In the genomic region with DNA sequence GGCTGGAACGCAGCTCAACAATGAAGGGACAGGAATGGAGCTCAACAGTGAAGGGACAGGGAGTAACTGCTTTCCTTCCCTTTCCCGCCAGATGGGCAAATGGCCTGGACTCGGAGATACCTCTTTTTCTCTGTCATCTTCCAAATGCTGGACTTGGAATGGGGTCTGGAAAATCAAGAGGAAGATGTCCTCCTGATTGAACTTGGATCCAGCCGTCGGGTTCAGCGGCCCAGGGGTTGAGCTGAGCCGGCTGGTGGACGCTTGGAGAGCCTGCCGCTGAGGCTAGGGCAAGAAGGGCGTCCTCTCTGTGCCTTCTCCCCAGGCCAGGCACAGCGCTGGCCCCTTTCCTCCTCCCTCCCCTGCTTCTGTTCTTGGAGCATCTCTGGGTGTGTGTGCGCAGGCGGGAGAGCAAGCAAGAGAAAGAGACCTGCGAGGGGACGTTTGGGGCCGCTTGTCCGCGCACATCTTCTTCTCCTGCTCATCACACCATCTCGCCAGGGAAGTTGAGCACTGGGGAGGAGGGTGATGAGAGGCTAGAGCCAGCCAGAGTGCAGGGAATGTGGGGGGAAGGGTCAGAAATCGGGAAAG, we compare ENCODE assay signal across 27 cellular contexts. TPM values are rescaled to one million over a fixed set of nuclear protein-coding genes. Genes with fewer than 3 reads are reported as not detected.
"Had no signal": no experiment of that assay in that cellular context is flagged by ENCODE, and none has a peak within 500 bp of the region (broad histone marks: within the 10 kb centered on the region; RNA-seq: fewer than 3 reads in every experiment).

No MANE protein-coding gene starts in this region.

- H3K36me3 ChIP-seq: ovary, upper lobe of left lung had no signal

- H3K27ac Mint-ChIP-seq: activated CD8-positive, alpha-beta T cell treated with anti-CD3 and anti-CD28 coated beads, Interleukin-2, amount 10 ng/mL, durations not matched to agents 7 days and 5 days; activated naive CD8-positive, alpha-beta T cell treated with anti-CD3 and anti-CD28 coated beads, Interleukin-2, amount 10 ng/mL, durations not matched to agents 7 days and 5 days; activated T-helper 2 cell treated with anti-CD3 and anti-CD28 coated beads, Interferon-gamma antibody, Interleukin-2, Interleukin-4, amounts not matched to agents 10 μg/mL and 5 μg/mL and 100 μg/mL, durations not matched to agents 14 hours and 24 hours and 36 hours; natural killer cell; stimulated activated effector memory CD8-positive, alpha-beta T cell treated with anti-CD3 and anti-CD28 coated beads, Interleukin-12 subunit alpha, Interleukin-12 subunit beta, amount 100 ng/mL, for 72 hours; T-helper 2 cell treated with Interferon-gamma antibody and Interleukin-4, amounts not matched to agents 5 μg/mL and 100 μg/mL, for 36 hours had no signal

- H3K4me3 Mint-ChIP-seq: activated CD8-positive, alpha-beta T cell treated with anti-CD3 and anti-CD28 coated beads, Interleukin-2, amount 10 ng/mL, durations not matched to agents 7 days and 5 days; activated naive CD8-positive, alpha-beta T cell treated with anti-CD3 and anti-CD28 coated beads, Interleukin-2, amount 10 ng/mL, durations not matched to agents 7 days and 5 days; natural killer cell; stimulated activated effector memory CD8-positive, alpha-beta T cell treated with anti-CD3 and anti-CD28 coated beads, Interleukin-12 subunit alpha, Interleukin-12 subunit beta, amount 100 ng/mL, for 72 hours; T-helper 2 cell treated with Interferon-gamma antibody and Interleukin-4, amounts not matched to agents 5 μg/mL and 100 μg/mL, for 36 hours had no signal

- H3K27ac ChIP-seq: hepatocyte, ovary, testis, upper lobe of left lung, VCaP had no signal

- H3K4me3 ChIP-seq: hepatocyte, ovary, testis, upper lobe of left lung had no signal

- H2AFZ ChIP-seq: hepatocyte had no signal

- DNase-seq: activated CD4-positive, alpha-beta T cell treated with anti-CD3 and anti-CD28 coated beads for 1 hour; activated CD4-positive, alpha-beta T cell treated with anti-CD3 and anti-CD28 coated beads, Interleukin-2, amount 50 U/mL, for 1 hour; activated CD8-positive, alpha-beta T cell treated with anti-CD3 and anti-CD28 coated beads, Interleukin-2, amount 10 ng/mL, durations not matched to agents 7 days and 5 days; activated naive CD4-positive, alpha-beta T cell; activated naive CD8-positive, alpha-beta T cell treated with anti-CD3 and anti-CD28 coated beads, Interleukin-2, amount 10 ng/mL, durations not matched to agents 7 days and 5 days; amniotic stem cell; effector CD8-positive, alpha-beta T cell; foreskin melanocyte; left ventricle myocardium superior; mammary epithelial cell; midbrain; natural killer cell; ovary; right cardiac atrium; stimulated activated CD4-positive, alpha-beta T cell treated with anti-CD3 and anti-CD28 coated beads, Interleukin-2, amount 100 ng/mL, for 24 hours; testis had no signal

- H3K4me2 ChIP-seq: hepatocyte, SK-N-SH had no signal

- ATAC-seq: activated CD8-positive, alpha-beta T cell treated with anti-CD3 and anti-CD28 coated beads, Interleukin-2, amount 10 ng/mL, durations not matched to agents 7 days and 5 days; esophagus mucosa; left ventricle myocardium superior; natural killer cell; right cardiac atrium; stimulated activated effector memory CD8-positive, alpha-beta T cell treated with anti-CD3 and anti-CD28 coated beads, Interleukin-12 subunit alpha, Interleukin-12 subunit beta, amount 100 ng/mL, for 72 hours had no signal

- H3K9me3 ChIP-seq: ovary, SK-N-SH, testis, upper lobe of left lung had no signal

- H3K36me3 Mint-ChIP-seq: activated naive CD8-positive, alpha-beta T cell treated with anti-CD3 and anti-CD28 coated beads, Interleukin-2, amount 10 ng/mL, durations not matched to agents 7 days and 5 days; natural killer cell had no signal

- H3K9me3 Mint-ChIP-seq: activated naive CD8-positive, alpha-beta T cell treated with anti-CD3 and anti-CD28 coated beads, Interleukin-2, amount 10 ng/mL, durations not matched to agents 7 days and 5 days; activated T-helper 2 cell treated with anti-CD3 and anti-CD28 coated beads, Interferon-gamma antibody, Interleukin-2, Interleukin-4, amounts not matched to agents 10 μg/mL and 5 μg/mL and 100 μg/mL, durations not matched to agents 14 hours and 24 hours and 36 hours; natural killer cell; stimulated activated effector memory CD8-positive, alpha-beta T cell treated with anti-CD3 and anti-CD28 coated beads, Interleukin-12 subunit alpha, Interleukin-12 subunit beta, amount 100 ng/mL, for 72 hours; T-helper 2 cell treated with Interferon-gamma antibody and Interleukin-4, amounts not matched to agents 5 μg/mL and 100 μg/mL, for 36 hours had no signal

- H3K9ac ChIP-seq: SK-N-SH had no signal

- H3K79me2 ChIP-seq: hepatocyte had no signal

- H3K27me3 ChIP-seq: testis had no signal

RNA-seq across cellular contexts. Expression of a gene that starts 6.6 kb away (rescaled TPM):
- total RNA-seq: activated CD8-positive, alpha-beta T cell treated with anti-CD3 and anti-CD28 coated beads, Interleukin-2, amount 10 ng/mL, durations not matched to agents 7 days and 5 days; activated naive CD8-positive, alpha-beta T cell treated with anti-CD3 and anti-CD28 coated beads, Interleukin-2, amount 10 ng/mL, durations not matched to agents 7 days and 5 days; activated T-helper 2 cell treated with anti-CD3 and anti-CD28 coated beads, Interferon-gamma antibody, Interleukin-2, Interleukin-4, amounts not matched to agents 10 μg/mL and 5 μg/mL and 100 μg/mL, durations not matched to agents 14 hours and 24 hours and 36 hours; chondrocyte; esophagus mucosa; hepatocyte; left ventricle myocardium superior; mammary epithelial cell; natural killer cell; ovary; pulmonary artery endothelial cell; right cardiac atrium; skeletal muscle tissue; upper lobe of left lung had no signal
- polyA plus RNA-seq: hepatocyte, mammary epithelial cell, ovary, right cardiac atrium, SK-N-SH had no signal

RNA-seq across cellular contexts. Expression of a gene that starts 25.6 kb away (rescaled TPM):
- total RNA-seq: activated CD8-positive, alpha-beta T cell treated with anti-CD3 and anti-CD28 coated beads, Interleukin-2, amount 10 ng/mL, durations not matched to agents 7 days and 5 days; activated naive CD8-positive, alpha-beta T cell treated with anti-CD3 and anti-CD28 coated beads, Interleukin-2, amount 10 ng/mL, durations not matched to agents 7 days and 5 days; activated T-helper 2 cell treated with anti-CD3 and anti-CD28 coated beads, Interferon-gamma antibody, Interleukin-2, Interleukin-4, amounts not matched to agents 10 μg/mL and 5 μg/mL and 100 μg/mL, durations not matched to agents 14 hours and 24 hours and 36 hours; natural killer cell; pulmonary artery endothelial cell had no signal
